ENCODE assay signal across 27 cellular contexts in genomic region chr1:114315601-114316000, GRCh38.
DNase-seq lines count a peak whose midpoint lies in the region; ATAC-seq and TF ChIP-seq lines count a peak whose summit lies in the region.
"Had no signal": no experiment of that assay in that cellular context is flagged by ENCODE, and none has a peak within 500 bp of the region (broad histone marks: within the 10 kb centered on the region; RNA-seq: fewer than 3 reads in every experiment).

No MANE protein-coding gene starts in this region.

- peak overlapping the region; percentile 47 for H3K27ac ChIP-seq in osteoblast (ENCODE audit: low read depth, low read length)
- H3K27ac ChIP-seq: BLaER1, epithelial cell of prostate, heart right ventricle, upper lobe of left lung, WERI-Rb-1 had no signal

- H3K36me3 Mint-ChIP-seq in HFFc6 (ENCODE audit: low read depth): peaks cover 13% of the 10 kb centered on the region
- H3K36me3 Mint-ChIP-seq: stimulated activated memory B cell treated with anti-CD40 and anti-IgM and Interleukin-4, amounts not matched to agents 10 μg/mL and 1 μg/mL and 100 μg/mL, for 72 hours had no signal

- no peak overlapping the region for H3K4me3 Mint-ChIP-seq in HFFc6
- H3K4me3 Mint-ChIP-seq: GM23338; stimulated activated memory B cell treated with anti-CD40 and anti-IgM and Interleukin-4, amounts not matched to agents 10 μg/mL and 1 μg/mL and 100 μg/mL, for 72 hours had no signal

- H4K20me1 ChIP-seq in osteoblast (ENCODE audit: insufficient read depth, low read length): no peaks in the 10 kb centered on the region
- H4K20me1 ChIP-seq: BLaER1 had no signal

- POLR2A ChIA-PET in AG04449 (lab: Yijun Ruan, JAX): no interaction called here

- H3K79me2 ChIP-seq in osteoblast (ENCODE audit: insufficient read depth, low read length): no peaks in the 10 kb centered on the region

- H3K4me1 Mint-ChIP-seq in HFFc6 (ENCODE audit: low read depth): peaks cover 49% of the 10 kb centered on the region
- H3K4me1 Mint-ChIP-seq: GM23338; stimulated activated memory B cell treated with anti-CD40 and anti-IgM and Interleukin-4, amounts not matched to agents 10 μg/mL and 1 μg/mL and 100 μg/mL, for 72 hours had no signal

- no peaks in the 10 kb centered on the region for H3K36me3 ChIP-seq in osteoblast (ENCODE audit: insufficient read depth, low read length)
- H3K36me3 ChIP-seq: BLaER1, heart right ventricle, upper lobe of left lung, WERI-Rb-1 had no signal

- H3K9me3 Mint-ChIP-seq in HFFc6: peaks cover 7% of the 10 kb centered on the region
- H3K9me3 Mint-ChIP-seq: GM23338 had no signal

- peak overlapping the region; percentile 29; the same call in 1 of the 2 replicates for H3K27ac Mint-ChIP-seq in HFFc6
- H3K27ac Mint-ChIP-seq: activated naive CD4-positive, alpha-beta T cell treated with anti-CD3 and anti-CD28 coated beads, Interleukin-2, amount 50 U/mL, for 72 hours; GM23338; stimulated activated memory B cell treated with anti-CD40 and anti-IgM and Interleukin-4, amounts not matched to agents 10 μg/mL and 1 μg/mL and 100 μg/mL, for 72 hours had no signal

- CTCF ChIA-PET in AG04449 (lab: Yijun Ruan, JAX): interaction anchor here (1.4 to 2.7 kb wide), 4 partner anchors 29 to 337 kb away, joined by 3 to 15 read pairs (median 9); partner anchors contain the start of gene OLFML3

- H3K4me3 ChIP-seq in AG04449 (ENCODE audit: low read depth, low read length): no peak overlapping the region
- no peak overlapping the region for H3K4me3 ChIP-seq in choroid plexus epithelial cell (ENCODE audit: low read depth, low read length)
- no peak overlapping the region for H3K4me3 ChIP-seq in osteoblast (ENCODE audit: insufficient read depth, low read length)
- H3K4me3 ChIP-seq: BLaER1, GM23338, heart right ventricle, upper lobe of left lung had no signal

- no peak overlapping the region for H2AFZ ChIP-seq in osteoblast (ENCODE audit: low read length)

- TF ChIP-seq CTCF in AG04449 (IDR thresholded peaks at IDR 0.05; ENCODE audit: insufficient read depth, low read length, missing control alignments) (no peak), HFFc6 (IDR thresholded peaks at IDR 0.05) (no peak), choroid plexus epithelial cell (conservative IDR thresholded peaks at IDR 0.05; ENCODE audit: low read depth, low read length) (no peak), osteoblast (IDR thresholded peaks at IDR 0.05; ENCODE audit: extremely low read depth, low read depth, low read length) (no peak), GM13976 (IDR thresholded peaks at IDR 0.05; ENCODE audit: borderline replicate concordance, control extremely low read depth, extremely low read depth, insufficient read depth, missing control alignments) (no peak)

- no peak for ATAC-seq in GM18868 (IDR thresholded peaks at IDR 0.05; ENCODE audit: unreplicated experiment)
- ATAC-seq: activated naive CD4-positive, alpha-beta T cell treated with anti-CD3 and anti-CD28 coated beads, Interleukin-2, amount 50 U/mL, for 72 hours; GM23338; heart right ventricle; left ventricle myocardium superior; sciatic nerve; stimulated activated memory B cell treated with anti-CD40 and anti-IgM and Interleukin-4, amounts not matched to agents 10 μg/mL and 1 μg/mL and 100 μg/mL, for 72 hours had no signal

- H3K4me2 ChIP-seq in osteoblast (ENCODE audit: insufficient read depth, low read length): no peak overlapping the region
- H3K4me2 ChIP-seq: BLaER1, GM23338 had no signal

- peak; percentile 47 for DNase-seq in AG04449 (ENCODE audit: low read depth, low spot score)
- no peak for DNase-seq in HFFc6
- DNase-seq in choroid plexus epithelial cell (ENCODE audit: low read depth): peak; percentile 21
- DNase-seq in osteoblast (ENCODE audit: insufficient read length, low spot score, missing footprints): no peak
- DNase-seq in MV-4-11 (lab: John Stamatoyannopoulos, UW): no peak
- no peak for DNase-seq in GM13976 (ENCODE audit: low spot score)
- DNase-seq in NCI-H524 (lab: John Stamatoyannopoulos, UW): no peak
- DNase-seq: activated CD4-positive, alpha-beta T cell treated with anti-CD3 and anti-CD28 coated beads for 4 hours; activated effector memory CD4-positive, alpha-beta T cell treated with Interleukin-2 at 50 U/mL for 16 hours; anterior cingulate cortex; Caco-2; cortex of kidney; effector memory CD4-positive, alpha-beta T cell; foreskin melanocyte; heart right ventricle; left ventricle myocardium superior; substantia nigra; T-helper 9 cell; upper lobe of left lung had no signal

- no peaks in the 10 kb centered on the region for H3K27me3 ChIP-seq in osteoblast (ENCODE audit: insufficient read depth, low read length)
- H3K27me3 ChIP-seq: BLaER1, upper lobe of left lung had no signal

- H3K4me1 ChIP-seq in osteoblast (ENCODE audit: insufficient read depth, low read length): peaks cover 58% of the 10 kb centered on the region
- H3K4me1 ChIP-seq: BLaER1, Caco-2, upper lobe of left lung had no signal

- H3K27me3 Mint-ChIP-seq in HFFc6 (ENCODE audit: insufficient read depth): no peaks in the 10 kb centered on the region; the same call in 1 of the 2 replicates
- H3K27me3 Mint-ChIP-seq: stimulated activated memory B cell treated with anti-CD40 and anti-IgM and Interleukin-4, amounts not matched to agents 10 μg/mL and 1 μg/mL and 100 μg/mL, for 72 hours had no signal

- in situ Hi-C loops in GM13976 (cut with MboI; ENCODE audit: low sequenced_read_pairs, unreplicated experiment): no loop called here

- no peaks in the 10 kb centered on the region for H3K9me3 ChIP-seq in osteoblast (ENCODE audit: low read depth, low read length)
- H3K9me3 ChIP-seq: BLaER1, Caco-2, heart right ventricle, upper lobe of left lung had no signal

Comparison
In these comparisons a context has a peak if more than half of its experiments do, and no peak if none do; other contexts are left out.
1. DNase-seq: peak in AG04449 (single experiment) and choroid plexus epithelial cell (single experiment); none in HFFc6 (single experiment), osteoblast (single experiment), MV-4-11 (single experiment), GM13976 (single experiment) and NCI-H524 (0 of 2).